In the genomic region with DNA sequence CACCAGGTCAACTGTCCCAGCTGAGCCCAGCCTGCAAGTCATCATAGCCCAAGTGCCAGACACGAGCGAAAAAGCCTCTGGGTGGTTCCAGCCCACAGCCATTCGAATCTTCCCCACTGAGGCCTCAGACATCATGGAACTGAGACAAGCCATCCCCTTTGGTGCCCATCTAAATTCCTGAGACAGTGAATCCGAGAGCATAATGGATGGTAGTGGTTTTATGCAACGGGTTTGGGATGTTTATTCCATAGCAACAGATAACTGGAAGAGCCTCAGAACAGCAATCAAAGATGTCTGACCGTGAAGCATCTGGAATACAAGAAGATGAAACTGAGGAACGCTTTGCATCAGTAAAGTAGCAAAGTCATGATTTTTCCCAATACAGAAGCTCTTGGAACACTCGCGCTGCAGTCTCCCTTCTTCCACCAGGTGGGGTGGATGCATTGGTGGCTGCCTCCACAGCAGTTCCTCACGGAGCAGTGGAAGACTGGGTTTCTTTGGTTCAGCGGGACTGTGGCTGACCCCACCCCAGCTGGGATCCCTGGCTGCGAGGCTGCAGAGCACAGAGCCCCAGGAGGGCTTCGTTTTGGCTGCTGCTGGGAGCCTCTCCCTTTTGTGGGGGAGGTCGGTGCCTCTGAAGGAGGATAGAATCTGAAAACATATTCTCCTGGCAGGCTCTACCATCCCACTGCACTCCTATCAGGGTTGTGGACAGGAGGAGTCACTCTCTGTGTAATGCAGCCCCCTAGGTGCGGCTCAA, we compare ENCODE assay signal across 8 cellular contexts. TPM values are rescaled to one million over a fixed set of nuclear protein-coding genes. Genes with fewer than 3 reads are reported as not detected.
DNase-seq lines count a peak whose midpoint lies in the region; ATAC-seq, FAIRE-seq and TF ChIP-seq lines count a peak whose summit lies in the region.

No MANE protein-coding gene starts in this region.

- ATAC-seq in GM19463 (IDR thresholded peaks at IDR 0.05; ENCODE audit: unreplicated experiment): no peak

- no peak overlapping the region for H3K4ac ChIP-seq in H1 (replicated peaks; ENCODE audit: insufficient read length, low read depth, low read length)

- no peaks in the 10 kb centered on the region for H3K27me3 ChIP-seq in H1 (replicated peaks in 1 of 4; ENCODE audit: control insufficient read depth in 3 of 4, extremely low read depth in 1 of 4, insufficient read depth in 3 of 4, low read length in 3 of 4)

- POLR2A ChIA-PET in activated CD4-positive, alpha-beta memory T cell treated with anti-CD3 and anti-CD28 coated beads, Interleukin-2, amount 10 ng/mL, durations not matched to agents 7 days and 5 days (lab: Charles Lee): no interaction called here
- POLR2A ChIA-PET in H1 (lab: Charles Lee; ENCODE audit: partially characterized antibody): no interaction called here

- no peak for TF ChIP-seq POLR2A in H1 (IDR thresholded peaks at IDR 0.05; ENCODE audit: control extremely low read depth in 1 of 2, low read depth in 2 of 2, low read length in 2 of 2)

- H3K27ac Mint-ChIP-seq in activated CD4-positive, alpha-beta memory T cell treated with anti-CD3 and anti-CD28 coated beads, Interleukin-2, amount 10 ng/mL, durations not matched to agents 7 days and 5 days: no peak overlapping the region

- DNase-seq in A172 (ENCODE audit: low spot score) (peak; percentile 55), NCI-H2227 (lab: John Stamatoyannopoulos, UW; ENCODE audit: unreplicated experiment) (peak; percentile 61), H1 (ENCODE audit: low read depth in 1 of 2, low spot score in 2 of 2) (peak in 1 of 2 experiments; percentile 70), middle frontal gyrus (ENCODE audit: extremely low spot score, low spot score) (peak; percentile 64)
- peak; percentile 32 for DNase-seq in activated CD4-positive, alpha-beta memory T cell treated with anti-CD3 and anti-CD28 coated beads, Interleukin-2, amount 10 ng/mL, durations not matched to agents 7 days and 5 days
- peak in 4 of 6 experiments; percentile 16 to 33 (median 22) for DNase-seq in stimulated activated naive CD4-positive, alpha-beta T cell (lab: John Stamatoyannopoulos, UW)

- no peak overlapping the region for H3K18ac ChIP-seq in H1 (ENCODE audit: extremely low read depth, low read length)

- H3K4me3 ChIP-seq in GM12875 (ENCODE audit: low read depth, low read length) (no peak overlapping the region), H1 (ENCODE audit: extremely low read depth in 1 of 4, insufficient read depth in 2 of 4, low read depth in 3 of 4, low read length in 4 of 4) (no peak overlapping the region)

- H3K79me1 ChIP-seq in H1 (ENCODE audit: low read depth, low read length): no peaks in the 10 kb centered on the region

- no peak overlapping the region for H4K91ac ChIP-seq in H1 (replicated peaks; ENCODE audit: insufficient read length, low read length)

- peaks cover 33% of the 10 kb centered on the region for H3K27me3 Mint-ChIP-seq in activated CD4-positive, alpha-beta memory T cell treated with anti-CD3 and anti-CD28 coated beads, Interleukin-2, amount 10 ng/mL, durations not matched to agents 7 days and 5 days

- H3K9ac ChIP-seq in H1 (replicated peaks in 1 of 4; ENCODE audit: extremely low read depth in 1 of 4, low read depth in 3 of 4, low read length in 3 of 4): no peak overlapping the region

- H2BK20ac ChIP-seq in H1 (ENCODE audit: low read length): no peak overlapping the region; the same call in 1 of the 2 replicates

- TF ChIP-seq CTCF in GM12875 (IDR thresholded peaks at IDR 0.05; ENCODE audit: borderline replicate concordance, insufficient read depth, low read depth, low read length) (peak; percentile 78), H1 (IDR thresholded peaks at IDR 0.05; ENCODE audit: control extremely low read depth in 1 of 3, insufficient read depth in 1 of 3, low read depth in 1 of 3, low read length in 3 of 3) (peak; percentile 80 to 87 (median 81))

- H3K4me1 ChIP-seq in H1 (replicated peaks in 1 of 4; ENCODE audit: control insufficient read depth in 3 of 4, insufficient read depth in 4 of 4, low read length in 3 of 4): peaks cover 0 to 9% (median 1%) of the 10 kb centered on the region in 4 experiments; a peak in 4 of 7 replicates

- H3K27ac ChIP-seq in H1 (ENCODE audit: low read depth, low read length): no peak overlapping the region

- H3K4me1 Mint-ChIP-seq in activated CD4-positive, alpha-beta memory T cell treated with anti-CD3 and anti-CD28 coated beads, Interleukin-2, amount 10 ng/mL, durations not matched to agents 7 days and 5 days: peaks cover 8% of the 10 kb centered on the region

- H2AFZ ChIP-seq in H1 (ENCODE audit: low read length): peak overlapping the region; percentile 73

- H3K23me2 ChIP-seq in H1 (ENCODE audit: low read depth, low read length): no peaks in the 10 kb centered on the region

- H3K56ac ChIP-seq in H1 (replicated peaks; ENCODE audit: insufficient read length, low read depth, low read length): no peak overlapping the region

- CTCF ChIA-PET in activated CD4-positive, alpha-beta memory T cell treated with anti-CD3 and anti-CD28 coated beads, Interleukin-2, amount 10 ng/mL, durations not matched to agents 7 days and 5 days (lab: Charles Lee): interaction anchor here (0.9 to 1.0 kb wide), 2 partner anchors 89 to 113 kb away, joined by 3 to 5 read pairs; no protein-coding TSS in a partner anchor
- CTCF ChIA-PET in H1 (lab: Charles Lee; ENCODE audit: partially characterized antibody): interaction anchor here (0.6 to 3.2 kb wide), 18 partner anchors 8 to 383 kb away, joined by 3 to 27 read pairs (median 4); no protein-coding TSS in a partner anchor

- no peaks in the 10 kb centered on the region for H3K79me2 ChIP-seq in H1 (ENCODE audit: control insufficient read depth in 1 of 2, insufficient read depth in 2 of 2, low read length in 2 of 2)

- no peaks in the 10 kb centered on the region for H4K20me1 ChIP-seq in H1 (replicated peaks in 1 of 2; ENCODE audit: control insufficient read depth in 1 of 2, insufficient read depth in 2 of 2, low read length in 2 of 2)

- H3K23ac ChIP-seq in H1 (ENCODE audit: insufficient read length): no peak overlapping the region

- H3K9me3 Mint-ChIP-seq in activated CD4-positive, alpha-beta memory T cell treated with anti-CD3 and anti-CD28 coated beads, Interleukin-2, amount 10 ng/mL, durations not matched to agents 7 days and 5 days: no peaks in the 10 kb centered on the region

- no peak overlapping the region for H2BK12ac ChIP-seq in H1 (ENCODE audit: low read depth, low read length)

- FAIRE-seq in H1 (lab: Jason Lieb, UNC): no peak

- H3K36me3 ChIP-seq in H1 (ENCODE audit: control insufficient read depth in 2 of 4, insufficient read depth in 4 of 4, low read length in 3 of 4): no peaks in the 10 kb centered on the region

- H2BK5ac ChIP-seq in H1 (ENCODE audit: low read depth, low read length): no peak overlapping the region

- no peak overlapping the region for H2BK120ac ChIP-seq in H1 (replicated peaks; ENCODE audit: low read depth, low read length)

- H3K4me3 Mint-ChIP-seq in activated CD4-positive, alpha-beta memory T cell treated with anti-CD3 and anti-CD28 coated beads, Interleukin-2, amount 10 ng/mL, durations not matched to agents 7 days and 5 days: no peak overlapping the region

- WGBS in H1 (ENCODE audit: extremely low coverage in 1 of 2, insufficient coverage in 1 of 2, insufficient read length in 1 of 2, insufficient replicate concordance in 2 of 2, low coverage in 1 of 2, low lambda C conversion rate in 2 of 2, missing lambda C conversion rate in 1 of 2), 2 experiments: 55% methylated on average over 15 of the region's 15 CpGs; no CpG with 5 or more reads in 1 of the 2 experiments

- H3K4me2 ChIP-seq in H1 (ENCODE audit: insufficient read depth in 1 of 2, low read depth in 2 of 2, low read length in 2 of 2): peak overlapping the region in 1 of 2 experiments; percentile 50; a peak in 1 of 4 replicates

- no peak for TF ChIP-seq EP300 in H1 (IDR thresholded peaks at IDR 0.05; ENCODE audit: borderline replicate concordance in 1 of 2, low read depth in 2 of 2, low read length in 2 of 2)

- H4K8ac ChIP-seq in H1 (ENCODE audit: extremely low read depth, insufficient read depth, low read length): no peak overlapping the region

- no peaks in the 10 kb centered on the region for H3K36me3 Mint-ChIP-seq in activated CD4-positive, alpha-beta memory T cell treated with anti-CD3 and anti-CD28 coated beads, Interleukin-2, amount 10 ng/mL, durations not matched to agents 7 days and 5 days (ENCODE audit: low read depth)

- no peaks in the 10 kb centered on the region for H3K9me3 ChIP-seq in H1 (ENCODE audit: insufficient read depth in 2 of 2, low read depth in 1 of 2, low read length in 1 of 2)

- H4K5ac ChIP-seq in H1 (ENCODE audit: insufficient read length, low read depth, low read length): no peak overlapping the region

- H3K14ac ChIP-seq in H1 (ENCODE audit: insufficient read length): no peak overlapping the region

- H2AK5ac ChIP-seq in H1 (ENCODE audit: low read depth, low read length): no peak overlapping the region

- TF ChIP-seq RAD21 in H1 (IDR thresholded peaks at IDR 0.05 in 1 of 2, conservative IDR thresholded peaks at IDR 0.05 in 1 of 2; ENCODE audit: low read depth in 2 of 2, low read length in 2 of 2): peak; percentile 83 to 86

- 0 out of 2 replicates have a peak overlapping the region, but pooled peaks have one; percentile 32 for H2BK15ac ChIP-seq in H1 (ENCODE audit: low read length)

TF ChIP-seq in H1, 55 proteins besides CTCF, POLR2A, EP300 and RAD21 (continues in another document):
- TF ChIP-seq MAFK (IDR thresholded peaks at IDR 0.05; ENCODE audit: low read depth, low read length): peak; percentile 42; the same call in 1 of the 2 replicates
- TF ChIP-seq TAF1 (IDR thresholded peaks at IDR 0.05; ENCODE audit: low read depth, low read length): no peak
- peak; percentile 9 for TF ChIP-seq EZH2 (IDR thresholded peaks at IDR 0.05; ENCODE audit: low read depth, low read length, severe bottlenecking)
- TF ChIP-seq HDAC2 (IDR thresholded peaks at IDR 0.05; ENCODE audit: borderline replicate concordance in 1 of 2, low read depth in 2 of 2, low read length in 2 of 2): 0 out of 4 replicates have a peak, but pooled peaks of 1 of the 2 experiments have one; percentile 48
- peak; percentile 32; the same call in 1 of the 2 replicates for TF ChIP-seq SUZ12 (IDR thresholded peaks at IDR 0.05; ENCODE audit: low read length)

RNA-seq across cellular contexts. Expression of gene PDE8A, which starts 26.4 kb away (rescaled TPM):
- total RNA-seq in A172 (2014; rRNA removed; shearing (Covaris generic)): 7.9 and 13.8 TPM in 2 replicates
- total RNA-seq in activated CD4-positive, alpha-beta memory T cell treated with anti-CD3 and anti-CD28 coated beads, Interleukin-2, amount 10 ng/mL, durations not matched to agents 7 days and 5 days: 10 to 100 TPM; 24.4 to 25.1 TPM
- 4.5 and 6.9 TPM in 2 replicates for total RNA-seq in H1 (2021; fragmentation: NEBNext Ultra II Directional; extraction: Animal tissue kit (Norgen Biotek cat#: 25700))
- polyA plus RNA-seq in H1 (2011; rRNA removed): 4.8 and 7.8 TPM in 2 replicates
- 7.7 TPM for polyA plus RNA-seq in H1 (2011; cell fraction: cytosol; rRNA removed)
- 15.3 TPM for polyA plus RNA-seq in H1 (2011; cell fraction: nucleus; rRNA removed)
- 4.7 to 7.4 TPM (median 6.0 TPM) in 4 replicates for polyA plus RNA-seq in H1 (2012, experiment 1 of 2)
- 0.47 TPM for polyA plus RNA-seq in H1 (2012, experiment 2 of 2)
- 4.1 TPM for polyA plus RNA-seq in H1 (2013, experiment 1 of 2)
- polyA plus RNA-seq in H1 (2013, experiment 2 of 2): 4.0 TPM
- 14.4 and 15.1 TPM in 2 replicates for polyA minus RNA-seq in H1 (2011; rRNA and poly(A)+ RNA removed)
- polyA minus RNA-seq in H1 (2011; cell fraction: cytosol; rRNA and poly(A)+ RNA removed): 5.7 TPM
- 35.1 TPM for polyA minus RNA-seq in H1 (2011; cell fraction: nucleus; rRNA and poly(A)+ RNA removed)
